Comparison of ENCODE assay signal across 8 cellular contexts in the genomic region with DNA sequence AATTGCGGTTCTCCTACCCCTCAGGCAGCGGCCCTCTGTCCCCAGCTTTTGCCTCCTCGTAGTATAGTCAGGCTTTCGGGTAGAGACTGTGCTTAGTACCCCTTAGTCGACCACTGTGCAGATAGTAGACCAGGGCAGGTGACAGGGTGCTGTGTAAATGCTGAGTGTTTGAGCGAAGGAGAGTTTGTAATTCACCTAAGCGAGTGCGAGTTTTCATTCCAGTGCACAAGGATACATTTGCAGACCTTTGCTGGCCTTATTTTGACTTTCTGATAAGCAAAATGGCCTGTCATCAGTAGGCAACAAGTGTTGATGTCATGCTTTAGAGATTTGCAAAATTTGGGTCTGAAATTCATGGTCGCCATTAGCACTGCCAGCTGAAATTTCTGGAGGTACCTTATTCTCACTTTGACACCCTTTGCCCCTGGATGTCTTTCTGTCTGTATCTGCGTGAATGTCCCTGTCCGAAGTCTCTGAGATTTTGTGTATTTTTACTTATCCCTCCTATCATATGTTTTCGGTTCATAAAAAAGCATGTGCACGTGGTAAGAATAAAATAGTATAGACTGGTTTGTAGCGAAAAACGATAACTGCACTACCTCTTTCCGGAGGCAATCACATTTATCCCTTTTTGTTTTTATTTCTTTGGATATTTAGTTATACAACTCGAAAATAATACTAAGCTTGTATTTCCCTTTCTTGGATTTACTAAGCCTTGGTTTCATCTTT. TPM values are rescaled to one million over a fixed set of nuclear protein-coding genes. Genes with fewer than 3 reads are reported as not detected.
DNase-seq lines count a peak whose midpoint lies in the region; ATAC-seq, FAIRE-seq and TF ChIP-seq lines count a peak whose summit lies in the region.

No MANE protein-coding gene starts in this region.

- TF ChIP-seq CTCF in astrocyte (IDR thresholded peaks at IDR 0.05; ENCODE audit: insufficient read depth, low read depth, low read length): no peak

- peaks cover 69% of the 10 kb centered on the region for H3K79me2 ChIP-seq in astrocyte (ENCODE audit: insufficient read depth, low read length)

- no peak overlapping the region for H2AK5ac ChIP-seq in mesenchymal stem cell (ENCODE audit: low read length, severe bottlenecking)

- no peak overlapping the region for H4K8ac ChIP-seq in mesenchymal stem cell (ENCODE audit: low read length)

- H3K14ac ChIP-seq in mesenchymal stem cell (ENCODE audit: low read length in 2 of 2): peak overlapping the region in 1 of 2 experiments; percentile 78

- H3K9ac ChIP-seq in astrocyte (ENCODE audit: low read length): peak overlapping the region; percentile 84
- H3K9ac ChIP-seq in mesenchymal stem cell (ENCODE audit: low read length): peak overlapping the region; percentile 86

- peaks cover 18% of the 10 kb centered on the region for H4K20me1 ChIP-seq in astrocyte (ENCODE audit: insufficient read depth, low read length)

- no peak overlapping the region for H2BK120ac ChIP-seq in mesenchymal stem cell (ENCODE audit: low read depth, low read length)

- peak overlapping the region; percentile 86 for H3K4me3 ChIP-seq in astrocyte (ENCODE audit: insufficient read depth, low read depth, low read length)
- H3K4me3 ChIP-seq in mesenchymal stem cell (ENCODE audit: insufficient read depth in 1 of 2, low read depth in 1 of 2, low read length in 2 of 2): peak overlapping the region; percentile 92 to 96
- peak overlapping the region; percentile 57 to 77 for H3K4me3 ChIP-seq in aorta (ENCODE audit: low read length in 2 of 2)

- 9% methylated on average over 10 of the region's 17 CpGs for WGBS in mesenchymal stem cell
- 6% methylated on average over 17 of the region's 17 CpGs for WGBS in aorta, 2 donors

- H3K27me3 ChIP-seq in astrocyte (ENCODE audit: insufficient read depth, low read length) (no peaks in the 10 kb centered on the region), mesenchymal stem cell (ENCODE audit: control insufficient read depth in 1 of 2, insufficient read depth in 1 of 2, low read length in 2 of 2) (no peaks in the 10 kb centered on the region), aorta (ENCODE audit: control insufficient read depth in 1 of 2, insufficient read depth in 2 of 2, low read length in 1 of 2) (no peaks in the 10 kb centered on the region)

- intact Hi-C loops in aorta (cut with DNase I): loop anchor here (5.0 kb wide), 1 partner anchor 102 kb away; no protein-coding TSS in a partner anchor
- intact Hi-C loops in left colon (cut with DNase I, micrococcal nuclease): no loop called here

- H3K9me3 ChIP-seq in astrocyte (ENCODE audit: insufficient read depth, low read depth, low read length) (no peaks in the 10 kb centered on the region), mesenchymal stem cell (ENCODE audit: control insufficient read depth, low read length) (no peaks in the 10 kb centered on the region), aorta (ENCODE audit: control insufficient read depth, low read length) (no peaks in the 10 kb centered on the region)

- no peak overlapping the region for H2BK5ac ChIP-seq in mesenchymal stem cell (ENCODE audit: low read depth, low read length, poor library complexity, severe bottlenecking)

- H3K36me3 ChIP-seq in astrocyte (ENCODE audit: insufficient read depth, low read length) (no peaks in the 10 kb centered on the region), mesenchymal stem cell (ENCODE audit: control insufficient read depth in 1 of 2, insufficient read depth in 2 of 2, low read depth in 1 of 2, low read length in 2 of 2) (no peaks in the 10 kb centered on the region), aorta (ENCODE audit: control insufficient read depth in 1 of 2, insufficient read depth in 2 of 2, low read length in 1 of 2) (no peaks in the 10 kb centered on the region)

- no peaks in the 10 kb centered on the region for H3K9me3 Mint-ChIP-seq in astrocyte (ENCODE audit: unreplicated experiment)

- H3K27ac ChIP-seq in astrocyte (ENCODE audit: low read depth, low read length): peak overlapping the region; percentile 89
- peak overlapping the region; percentile 66 for H3K27ac ChIP-seq in mesenchymal stem cell (ENCODE audit: low read length, poor library complexity, severe bottlenecking)
- peak overlapping the region in 1 of 2 donors; percentile 27 for H3K27ac ChIP-seq in aorta (ENCODE audit: low read depth in 1 of 2, low read length in 2 of 2)

- peak overlapping the region; percentile 69 for H3K27ac Mint-ChIP-seq in astrocyte (ENCODE audit: unreplicated experiment)

- no peaks in the 10 kb centered on the region for H3K36me3 Mint-ChIP-seq in astrocyte (ENCODE audit: low read depth, unreplicated experiment)

- H3K4ac ChIP-seq in mesenchymal stem cell (ENCODE audit: low read depth in 1 of 2, low read length in 2 of 2): peak overlapping the region in 1 of 2 experiments; percentile 4

- H3K79me1 ChIP-seq in mesenchymal stem cell (replicated peaks; ENCODE audit: low read length, poor library complexity, severe bottlenecking): no peaks in the 10 kb centered on the region

- H3K27me3 Mint-ChIP-seq in astrocyte (ENCODE audit: low read depth, unreplicated experiment): no peaks in the 10 kb centered on the region

- H2AFZ ChIP-seq in astrocyte (ENCODE audit: low read depth, low read length) (peak overlapping the region; percentile 80), mesenchymal stem cell (ENCODE audit: low read depth, low read length) (peak overlapping the region; percentile 79)

- H3K4me2 ChIP-seq in astrocyte (ENCODE audit: low read length): peak overlapping the region; percentile 88
- H3K4me2 ChIP-seq in mesenchymal stem cell (ENCODE audit: low read length, poor library complexity, severe bottlenecking): peak overlapping the region; percentile 97

- H3K4me1 ChIP-seq in astrocyte (ENCODE audit: insufficient read depth, low read length) (peaks cover 6% of the 10 kb centered on the region), mesenchymal stem cell (ENCODE audit: control insufficient read depth, insufficient read depth, low read depth, low read length) (peaks cover 2% of the 10 kb centered on the region), aorta (ENCODE audit: control insufficient read depth in 1 of 2, insufficient read depth in 2 of 2, low read length in 2 of 2) (peaks cover 0 to 3% of the 10 kb centered on the region in 2 donors)

- no peak overlapping the region for H2BK15ac ChIP-seq in mesenchymal stem cell (ENCODE audit: low read depth, poor library complexity, severe bottlenecking)

- FAIRE-seq in astrocyte (lab: Jason Lieb, UNC): no peak

- ATAC-seq in GM18867 (IDR thresholded peaks at IDR 0.05; ENCODE audit: unreplicated experiment) (peak; percentile 2), HG03280 (IDR thresholded peaks at IDR 0.05; ENCODE audit: unreplicated experiment) (peak; percentile 2), aorta (ENCODE audit: low FRiP score) (no peak), left colon (no peak)

- H4K91ac ChIP-seq in mesenchymal stem cell (ENCODE audit: low read length): no peak overlapping the region

- peak overlapping the region; percentile 23 to 92 for H3K18ac ChIP-seq in mesenchymal stem cell (ENCODE audit: low read depth in 1 of 2, low read length in 2 of 2)

- H3K4me1 Mint-ChIP-seq in astrocyte (ENCODE audit: low read depth, unreplicated experiment): peaks cover 6% of the 10 kb centered on the region

- H2BK12ac ChIP-seq in mesenchymal stem cell (ENCODE audit: low read length in 2 of 2): peak overlapping the region in 1 of 2 experiments; percentile 42

- H3K4me3 Mint-ChIP-seq in astrocyte (ENCODE audit: unreplicated experiment): peak overlapping the region; percentile 91

- DNase-seq in astrocyte (ENCODE audit: low read depth) (peak; percentile 8), mesenchymal stem cell (no peak), aorta (no peak), left colon (no peak), OCI-M2 (lab: John Stamatoyannopoulos, UW; ENCODE audit: unreplicated experiment) (no peak), NCI-H2171 (lab: John Stamatoyannopoulos, UW) (no peak)

- peak overlapping the region in 1 of 2 experiments; percentile 6 for H3K23ac ChIP-seq in mesenchymal stem cell (ENCODE audit: low read length in 2 of 2)

RNA-seq across cellular contexts. Expression of gene LMNB1, which starts 1.9 kb away (rescaled TPM):
- total RNA-seq in astrocyte: 8.1 and 12.7 TPM in 2 replicates
- polyA plus RNA-seq in mesenchymal stem cell (2013, experiment 1 of 2): 10.6 TPM
- polyA plus RNA-seq in mesenchymal stem cell (2013, experiment 2 of 2): 11.1 TPM
- total RNA-seq in aorta: 1 to 10 TPM; 5.2 to 8.9 TPM
- polyA plus RNA-seq in aorta: 1 to 10 TPM; 1.1 to 3.1 TPM
- 10 to 100 TPM; 23.2 to 51.1 TPM for total RNA-seq in left colon

Comparison
In these comparisons a context has a peak if more than half of its experiments do, and no peak if none do; other contexts are left out.
1. ATAC-seq: peak in GM18867 (single experiment) and HG03280 (single experiment); none in aorta (single experiment) and left colon (single experiment).
2. intact Hi-C loops: an anchor here in aorta (5.0 kb wide); none called in left colon.
3. Peak in every context shown above with its lines, with median percentiles within 50 percentile points of each other: H3K4me3 ChIP-seq.